ENCODE assay signal across 16 cellular contexts in the genomic region with DNA sequence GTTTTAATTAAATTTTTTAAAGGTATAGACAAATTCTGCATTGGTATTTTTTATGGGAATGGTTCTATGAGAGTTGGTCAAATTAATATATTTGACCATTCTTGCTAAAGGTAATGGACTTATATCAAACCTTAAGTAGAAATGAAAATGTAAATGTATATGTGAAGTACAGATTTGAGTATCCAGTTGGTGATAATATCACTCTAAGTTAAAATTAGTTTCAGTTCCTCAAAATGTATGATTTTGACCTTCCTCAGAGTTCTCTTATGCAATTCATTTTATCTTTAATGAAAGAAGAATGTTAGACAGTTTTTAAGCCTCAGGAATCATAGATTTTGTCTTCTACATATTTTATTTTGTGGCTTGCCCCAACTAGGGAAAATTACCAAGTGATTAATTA.
DNase-seq lines count a peak whose midpoint lies in the region; ATAC-seq lines count a peak whose summit lies in the region.
"Had no signal": no experiment of that assay in that cellular context is flagged by ENCODE, and none has a peak within 500 bp of the region (broad histone marks: within the 10 kb centered on the region; RNA-seq: fewer than 3 reads in every experiment).

No MANE protein-coding gene starts in this region.

- H3K9me3 Mint-ChIP-seq in activated T-helper 1 cell treated with anti-CD3 and anti-CD28 coated beads, Interleukin-12 subunit alpha, Interleukin-12 subunit beta, Interleukin-2, Interleukin-4 antibody, amounts not matched to agents 30 ng/mL and 10 ng/mL and 1 ng/mL, durations not matched to agents 14 hours and 24 hours and 36 hours = no peaks in the 10 kb centered on the region
- H3K9me3 Mint-ChIP-seq in activated naive CD4-positive, alpha-beta T cell treated with anti-CD3 and anti-CD28 coated beads, Interleukin-2, amount 50 U/mL, for 72 hours = no peaks in the 10 kb centered on the region
- H3K9me3 Mint-ChIP-seq: activated CD4-positive, alpha-beta T cell treated with anti-CD3 and anti-CD28 coated beads, Interleukin-2, amount 10 ng/mL, durations not matched to agents 24 days and 14 days; CD4-positive, alpha-beta memory T cell had no signal

- DNase-seq in SKM-1 (lab: John Stamatoyannopoulos, UW; ENCODE audit: unreplicated experiment) (peak; percentile 21), superior temporal gyrus (ENCODE audit: extremely low spot score) (no peak)
- no peak for DNase-seq in activated T-helper 1 cell treated with anti-CD3 and anti-CD28 coated beads, Interleukin-12 subunit alpha, Interleukin-12 subunit beta, Interleukin-2, Interleukin-4 antibody, amounts not matched to agents 30 ng/mL and 10 ng/mL and 1 ng/mL, durations not matched to agents 14 hours and 24 hours and 36 hours (ENCODE audit: low spot score)
- DNase-seq in activated effector memory CD4-positive, alpha-beta T cell treated with anti-CD3 and anti-CD28 coated beads, Interleukin-2, amount 50 U/mL, for 16 hours = no peak
- no peak for DNase-seq in activated naive CD4-positive, alpha-beta T cell treated with anti-CD3 and anti-CD28 coated beads, Interleukin-2, amount 50 U/mL, for 72 hours (ENCODE audit: low spot score in 2 of 2)
- DNase-seq: activated CD4-positive, alpha-beta T cell treated with anti-CD3 and anti-CD28 coated beads, Interleukin-2, amount 10 ng/mL, durations not matched to agents 24 days and 14 days; activated gamma-delta T cell treated with Interleukin-2 at 50 U/mL for 16 hours; CD4-positive, alpha-beta memory T cell; central memory CD4-positive, alpha-beta T cell; right cardiac atrium; upper lobe of right lung had no signal

- H3K27me3 Mint-ChIP-seq in activated T-helper 1 cell treated with anti-CD3 and anti-CD28 coated beads, Interleukin-12 subunit alpha, Interleukin-12 subunit beta, Interleukin-2, Interleukin-4 antibody, amounts not matched to agents 30 ng/mL and 10 ng/mL and 1 ng/mL, durations not matched to agents 14 hours and 24 hours and 36 hours (ENCODE audit: insufficient read depth) = no peaks in the 10 kb centered on the region
- H3K27me3 Mint-ChIP-seq: activated CD4-positive, alpha-beta T cell treated with anti-CD3 and anti-CD28 coated beads, Interleukin-2, amount 10 ng/mL, durations not matched to agents 24 days and 14 days had no signal

- H3K27ac Mint-ChIP-seq in activated T-helper 1 cell treated with anti-CD3 and anti-CD28 coated beads, Interleukin-12 subunit alpha, Interleukin-12 subunit beta, Interleukin-2, Interleukin-4 antibody, amounts not matched to agents 30 ng/mL and 10 ng/mL and 1 ng/mL, durations not matched to agents 14 hours and 24 hours and 36 hours = no peak overlapping the region
- no peak overlapping the region for H3K27ac Mint-ChIP-seq in activated naive CD4-positive, alpha-beta T cell treated with anti-CD3 and anti-CD28 coated beads, Interleukin-2, amount 50 U/mL, for 72 hours
- H3K27ac Mint-ChIP-seq: activated CD4-positive, alpha-beta T cell treated with anti-CD3 and anti-CD28 coated beads, Interleukin-2, amount 10 ng/mL, durations not matched to agents 24 days and 14 days; CD4-positive, alpha-beta memory T cell had no signal

- no peaks in the 10 kb centered on the region for H3K36me3 Mint-ChIP-seq in activated T-helper 1 cell treated with anti-CD3 and anti-CD28 coated beads, Interleukin-12 subunit alpha, Interleukin-12 subunit beta, Interleukin-2, Interleukin-4 antibody, amounts not matched to agents 30 ng/mL and 10 ng/mL and 1 ng/mL, durations not matched to agents 14 hours and 24 hours and 36 hours (ENCODE audit: low read depth)
- H3K36me3 Mint-ChIP-seq in activated naive CD4-positive, alpha-beta T cell treated with anti-CD3 and anti-CD28 coated beads, Interleukin-2, amount 50 U/mL, for 72 hours = no peaks in the 10 kb centered on the region
- H3K36me3 Mint-ChIP-seq: CD4-positive, alpha-beta memory T cell had no signal

- peak; percentile 91 for ATAC-seq in GM19043 (IDR thresholded peaks at IDR 0.05; ENCODE audit: low read depth, unreplicated experiment)
- ATAC-seq in HG02571 (IDR thresholded peaks at IDR 0.05; ENCODE audit: unreplicated experiment) = peak; percentile 50
- ATAC-seq in HG03196 (IDR thresholded peaks at IDR 0.05; ENCODE audit: unreplicated experiment) = peak; percentile 97
- ATAC-seq in activated naive CD4-positive, alpha-beta T cell treated with anti-CD3 and anti-CD28 coated beads, Interleukin-2, amount 50 U/mL, for 72 hours = no peak
- ATAC-seq: esophagus mucosa, HCT116, right cardiac atrium, upper lobe of right lung had no signal

- intact Hi-C loops in activated T-helper 1 cell treated with anti-CD3 and anti-CD28 coated beads, Interleukin-12 subunit alpha, Interleukin-12 subunit beta, Interleukin-2, Interleukin-4 antibody, amounts not matched to agents 30 ng/mL and 10 ng/mL and 1 ng/mL, durations not matched to agents 14 hours and 24 hours and 36 hours (cut with micrococcal nuclease) = no loop called here

- H3K4me3 Mint-ChIP-seq in activated T-helper 1 cell treated with anti-CD3 and anti-CD28 coated beads, Interleukin-12 subunit alpha, Interleukin-12 subunit beta, Interleukin-2, Interleukin-4 antibody, amounts not matched to agents 30 ng/mL and 10 ng/mL and 1 ng/mL, durations not matched to agents 14 hours and 24 hours and 36 hours = no peak overlapping the region
- H3K4me3 Mint-ChIP-seq: activated CD4-positive, alpha-beta T cell treated with anti-CD3 and anti-CD28 coated beads, Interleukin-2, amount 10 ng/mL, durations not matched to agents 24 days and 14 days; CD4-positive, alpha-beta memory T cell had no signal

- no peaks in the 10 kb centered on the region for H3K4me1 Mint-ChIP-seq in activated T-helper 1 cell treated with anti-CD3 and anti-CD28 coated beads, Interleukin-12 subunit alpha, Interleukin-12 subunit beta, Interleukin-2, Interleukin-4 antibody, amounts not matched to agents 30 ng/mL and 10 ng/mL and 1 ng/mL, durations not matched to agents 14 hours and 24 hours and 36 hours (ENCODE audit: low read depth)
- H3K4me1 Mint-ChIP-seq: activated CD4-positive, alpha-beta T cell treated with anti-CD3 and anti-CD28 coated beads, Interleukin-2, amount 10 ng/mL, durations not matched to agents 24 days and 14 days; CD4-positive, alpha-beta memory T cell had no signal

Comparison
In these comparisons a context has a peak if more than half of its experiments do, and no peak if none do; other contexts are left out.
1. ATAC-seq: peak in GM19043 (single experiment), HG02571 (single experiment) and HG03196 (single experiment); none in activated naive CD4-positive, alpha-beta T cell treated with anti-CD3 and anti-CD28 coated beads, Interleukin-2, amount 50 U/mL, for 72 hours (0 of 2).